In genomic region chr3:185900228-185900627, GRCh38 we compare ENCODE assay signal across 8 cellular contexts. TPM values are rescaled to one million over a fixed set of nuclear protein-coding genes. Genes with fewer than 3 reads are reported as not detected.
DNase-seq lines count a peak whose midpoint lies in the region; ATAC-seq, FAIRE-seq and TF ChIP-seq lines count a peak whose summit lies in the region.

No MANE protein-coding gene starts in this region.

- peak; percentile 100 for ATAC-seq in IMR-90 (ENCODE audit: low read depth)
- no peak for ATAC-seq in body of pancreas
- peak; percentile 82 for ATAC-seq in left lung
- no peak for ATAC-seq in sciatic nerve
- no peak for ATAC-seq in GM19455 (IDR thresholded peaks at IDR 0.05; ENCODE audit: unreplicated experiment)
- no peak for ATAC-seq in GM21576 (IDR thresholded peaks at IDR 0.05; ENCODE audit: unreplicated experiment)

- no peak overlapping the region for H3K23ac ChIP-seq in IMR-90 (ENCODE audit: low read depth, low read length)

- peak; percentile 89 for DNase-seq in AG10803 (ENCODE audit: low read depth)
- peak; percentile 95 for DNase-seq in IMR-90
- DNase-seq in body of pancreas, result peak in 3 of 4 donors; percentile 37 to 55 (median 47)
- DNase-seq in left lung, result peak in 1 of 2 donors; percentile 52
- DNase-seq in GM12892 (ENCODE audit: insufficient read length), result no peak
- DNase-seq in sciatic nerve (ENCODE audit: low spot score), result no peak

- TF ChIP-seq RAD21 in IMR-90 (IDR thresholded peaks at IDR 0.05; ENCODE audit: low read length), result no peak; the same call in 1 of the 2 replicates

- no peak overlapping the region for H3K4me2 ChIP-seq in IMR-90 (ENCODE audit: low read depth, low read length)

- H3K79me1 ChIP-seq in IMR-90 (ENCODE audit: low read depth in 1 of 2, low read length in 2 of 2), result no peaks in the 10 kb centered on the region

- H4K8ac ChIP-seq in IMR-90 (ENCODE audit: low read depth in 2 of 2, low read length in 2 of 2), result no peak overlapping the region

- FAIRE-seq in GM12892 (lab: Jason Lieb, UNC), result no peak

- no peak overlapping the region for H2AK5ac ChIP-seq in IMR-90 (ENCODE audit: low read depth, low read length)

- in situ Hi-C loops in IMR-90 (cut with MboI; ENCODE audit: low sequenced_read_pairs), result loop anchor here (25.0 kb wide), 1 partner anchor 238 kb away; no protein-coding TSS in a partner anchor

- H2AFZ ChIP-seq in IMR-90 (replicated peaks; ENCODE audit: low read length, poor library complexity), result peak overlapping the region; percentile 26

- dilution Hi-C loops in IMR-90 (cut with HindIII; ENCODE audit: low sequenced_read_pairs, unreplicated experiment), result no loop called here

- H2BK5ac ChIP-seq in IMR-90 (ENCODE audit: low read depth, low read length, poor library complexity, severe bottlenecking), result no peak overlapping the region

- no peak overlapping the region for H3K4ac ChIP-seq in IMR-90 (ENCODE audit: low read depth, low read length)

- H2BK120ac ChIP-seq in IMR-90 (ENCODE audit: low read depth, low read length), result no peak overlapping the region

- no peak overlapping the region for H3K9ac ChIP-seq in IMR-90 (ENCODE audit: low read depth, low read length)

- H3K36me3 ChIP-seq in IMR-90 (ENCODE audit: control insufficient read depth, insufficient read depth, low read length) (no peaks in the 10 kb centered on the region), body of pancreas (replicated peaks in 1 of 2; ENCODE audit: insufficient read depth in 1 of 2, low read depth in 2 of 2) (no peaks in the 10 kb centered on the region), left lung (no peaks in the 10 kb centered on the region)

- no peak for TF ChIP-seq CTCF in AG10803 (conservative IDR thresholded peaks at IDR 0.05; ENCODE audit: low read length)
- TF ChIP-seq CTCF in IMR-90 (conservative IDR thresholded peaks at IDR 0.05; ENCODE audit: low read depth, low read length), result no peak
- no peak for TF ChIP-seq CTCF in body of pancreas (IDR thresholded peaks at IDR 0.05)
- TF ChIP-seq CTCF in left lung (IDR thresholded peaks at IDR 0.05), result no peak

- H2BK20ac ChIP-seq in IMR-90 (ENCODE audit: low read depth, low read length), result no peak overlapping the region

- no peak overlapping the region for H3K4me3 ChIP-seq in AG10803 (ENCODE audit: low read length)
- H3K4me3 ChIP-seq in IMR-90 (ENCODE audit: insufficient read depth, low read depth, low read length), result no peak overlapping the region
- H3K4me3 ChIP-seq in body of pancreas, result no peak overlapping the region
- H3K4me3 ChIP-seq in left lung, result no peak overlapping the region

- H3K56ac ChIP-seq in IMR-90 (ENCODE audit: extremely low read depth, insufficient read depth, low read length), result no peak overlapping the region

- peak overlapping the region; percentile 44 for H2AK9ac ChIP-seq in IMR-90 (replicated peaks; ENCODE audit: low read depth, low read length, poor library complexity)

- no TSS peak for BruUV-seq in IMR-90 (replicated peaks; lab: Mats Ljungman, UMichigan)

- no peaks in the 10 kb centered on the region for H3K9me1 ChIP-seq in IMR-90 (ENCODE audit: insufficient read depth, low read length)

- no peaks in the 10 kb centered on the region; the same call in 1 of the 2 replicates for H4K20me1 ChIP-seq in IMR-90 (ENCODE audit: insufficient read depth, low read length)

- POLR2A ChIA-PET in IMR-90 (lab: Charles Lee; ENCODE audit: unreplicated experiment), result no interaction called here

- H2BK15ac ChIP-seq in IMR-90 (ENCODE audit: low read depth, low read length), result no peak overlapping the region

- no peak for TF ChIP-seq POLR2A in IMR-90 (IDR thresholded peaks at IDR 0.05; ENCODE audit: low read depth, low read length)
- TF ChIP-seq POLR2A in body of pancreas (IDR thresholded peaks at IDR 0.05), result no peak
- no peak for TF ChIP-seq POLR2A in GM12892 (IDR thresholded peaks at IDR 0.05; ENCODE audit: low read depth, low read length)

- H3K27me3 ChIP-seq in IMR-90 (ENCODE audit: control insufficient read depth, insufficient read depth, low read length), result peaks cover 2% of the 10 kb centered on the region; the same call in 1 of the 2 replicates
- no peaks in the 10 kb centered on the region for H3K27me3 ChIP-seq in body of pancreas
- no peaks in the 10 kb centered on the region for H3K27me3 ChIP-seq in left lung

- no peak overlapping the region for H3K14ac ChIP-seq in IMR-90 (replicated peaks; ENCODE audit: low read depth, low read length)

- H3K9me3 ChIP-seq in IMR-90 (ENCODE audit: control insufficient read depth, insufficient read depth, low read length), result no peaks in the 10 kb centered on the region
- no peaks in the 10 kb centered on the region for H3K9me3 ChIP-seq in body of pancreas
- no peaks in the 10 kb centered on the region for H3K9me3 ChIP-seq in left lung

- intact Hi-C loops in IMR-90 (cut with micrococcal nuclease), result no loop called here
- intact Hi-C loops in body of pancreas (cut with DNase I), result no loop called here
- intact Hi-C loops in left lung (cut with DNase I), result no loop called here
- intact Hi-C loops in sciatic nerve (cut with DNase I), result no loop called here

- no peak overlapping the region for H4K91ac ChIP-seq in IMR-90 (ENCODE audit: insufficient read depth, low read depth, low read length)

- no peak overlapping the region for H3K18ac ChIP-seq in IMR-90 (ENCODE audit: low read depth, low read length)

- H3K4me1 ChIP-seq in IMR-90 (ENCODE audit: control insufficient read depth, insufficient read depth, low read length), result no peaks in the 10 kb centered on the region
- H3K4me1 ChIP-seq in body of pancreas, result no peaks in the 10 kb centered on the region
- H3K4me1 ChIP-seq in left lung, result no peaks in the 10 kb centered on the region

- no peak overlapping the region for H4K5ac ChIP-seq in IMR-90 (ENCODE audit: low read depth, low read length)

- CTCF ChIA-PET in IMR-90 (lab: Yijun Ruan, JAX), result interaction anchor here (0.6 to 1.1 kb wide), 2 partner anchors 223 to 315 kb away, joined by 3 to 7 read pairs; no protein-coding TSS in a partner anchor

- WGBS in IMR-90 (ENCODE audit: extremely low coverage in 2 of 2, insufficient read length in 1 of 2), 2 experiments, result no CpG with 5 or more reads among the region's 1 CpG
- 33 to 45% methylated on average over 1 of the region's 1 CpG for WGBS in body of pancreas, 2 donors

- H3K27ac ChIP-seq in IMR-90 (ENCODE audit: insufficient read depth, low read length) (no peak overlapping the region), body of pancreas (no peak overlapping the region), left lung (no peak overlapping the region)

TF ChIP-seq in IMR-90, 13 proteins besides CTCF, POLR2A, EP300 and RAD21:
- 0 out of 2 replicates have a peak, but pooled peaks have one; percentile 23 for TF ChIP-seq BHLHE40 (IDR thresholded peaks at IDR 0.05; ENCODE audit: low read depth, low read length)
- TF ChIP-seq NFE2L2 (IDR thresholded peaks at IDR 0.05; ENCODE audit: low read depth, low read length), result peak; percentile 21; the same call in 1 of the 2 replicates
- peak; percentile 89 for TF ChIP-seq FOS (IDR thresholded peaks at IDR 0.05; ENCODE audit: low read depth, low read length)
- TF ChIP-seq MAFK (IDR thresholded peaks at IDR 0.05; ENCODE audit: low read depth, low read length), result peak; percentile 97
- TF ChIP-seq SMC3 (IDR thresholded peaks at IDR 0.05; ENCODE audit: low read depth, low read length), result no peak

RNA-seq across cellular contexts. Expression of gene TRA2B, which starts 37.6 kb away (rescaled TPM):
- total RNA-seq in IMR-90 (2012; rRNA removed) (208 and 328 TPM in 2 replicates), body of pancreas (100 to 1,000 TPM in 1 of 2 donors, 10 to 100 TPM in 1; 74.2 to 323 TPM), left lung (100 to 1,000 TPM in 1 of 2 donors, 10 to 100 TPM in 1; 86.0 to 124 TPM), sciatic nerve (104 TPM)
- 119 and 127 TPM in 2 replicates for polyA plus RNA-seq in IMR-90 (2012; rRNA removed)
- polyA plus RNA-seq in IMR-90 (2012; cell fraction: cytosol; rRNA removed), result 61.5 and 139 TPM in 2 replicates
- polyA plus RNA-seq in IMR-90 (2012; cell fraction: nucleus; rRNA removed; ENCODE audit: low replicate concordance), result 56.9 and 179 TPM in 2 replicates
- 166 TPM for polyA plus RNA-seq in GM12892 (2012; ENCODE audit: missing spikeins)

Comparison
In these comparisons a context has a peak if more than half of its experiments do, and no peak if none do; other contexts are left out.
1. DNase-seq: peak in AG10803 (single experiment), IMR-90 (single experiment) and body of pancreas (3 of 4); none in GM12892 (single experiment) and sciatic nerve (single experiment).
2. ATAC-seq: peak in IMR-90 (single experiment) and left lung (single experiment); none in body of pancreas (single experiment), sciatic nerve (single experiment), GM19455 (single experiment) and GM21576 (single experiment).